1 cellular context compared by ENCODE assay signal in the genomic region with DNA sequence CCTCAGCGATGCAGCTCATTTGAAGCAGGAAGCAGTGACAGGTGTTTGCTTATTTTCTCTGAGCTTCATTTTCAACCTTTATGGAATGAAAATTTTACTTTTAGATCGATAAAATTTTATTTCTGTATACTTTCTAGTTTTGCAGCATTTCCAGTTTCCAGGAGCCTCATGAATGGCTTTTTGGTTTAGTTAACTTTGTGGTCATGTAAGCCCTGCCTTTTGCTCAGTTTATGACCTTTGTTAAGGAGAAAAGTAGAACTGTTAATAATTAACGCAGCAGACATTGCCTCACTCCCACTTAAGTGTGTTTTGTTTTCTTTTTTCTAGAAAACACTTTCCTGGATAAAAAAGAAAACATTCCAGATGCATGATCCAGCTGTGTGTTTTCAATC.
TF ChIP-seq lines count a peak whose summit lies in the region.

No MANE protein-coding gene starts in this region.

TF ChIP-seq in A549, 52 proteins besides CTCF, POLR2A, EP300 and RAD21 (continued from another document):
- TF ChIP-seq KDM5A (IDR thresholded peaks at IDR 0.05) (no peak), FOXS1 (CRISPR knock-in tag; IDR thresholded peaks at IDR 0.05) (no peak), HOXB13 (CRISPR knock-in tag; IDR thresholded peaks at IDR 0.05; ENCODE audit: low read depth) (no peak), NPAS2 (CRISPR knock-in tag; IDR thresholded peaks at IDR 0.05; ENCODE audit: borderline replicate concordance) (no peak), CEBPB (IDR thresholded peaks at IDR 0.05) (peak; percentile 56 to 73; a peak in 2 of 4 replicates), MAZ (IDR thresholded peaks at IDR 0.05; ENCODE audit: borderline replicate concordance, low read depth, low read length) (no peak)
